ENCODE assay signal across 17 cellular contexts in genomic region chr1:116336250-116336649, GRCh38. TPM values are rescaled to one million over a fixed set of nuclear protein-coding genes. Genes with fewer than 3 reads are reported as not detected.
DNase-seq lines count a peak whose midpoint lies in the region; TF ChIP-seq lines count a peak whose summit lies in the region.
"Had no signal": no experiment of that assay in that cellular context is flagged by ENCODE, and none has a peak within 500 bp of the region (broad histone marks: within the 10 kb centered on the region; RNA-seq: fewer than 3 reads in every experiment).

No MANE protein-coding gene starts in this region.

- no peak overlapping the region for H3K14ac ChIP-seq in trophoblast cell (ENCODE audit: low read length)

- no peaks in the 10 kb centered on the region for H4K20me1 ChIP-seq in hepatocyte (ENCODE audit: insufficient read depth, poor library complexity, severe bottlenecking)
- H4K20me1 ChIP-seq: BLaER1 had no signal

- no peak overlapping the region for H2BK12ac ChIP-seq in trophoblast cell (ENCODE audit: low read length)

- H3K4me1 ChIP-seq in Peyer's patch (peaks cover 0 to 35% (median 4%) of the 10 kb centered on the region in 4 donors), hepatocyte (ENCODE audit: insufficient read depth) (peaks cover 19% of the 10 kb centered on the region), trophoblast cell (ENCODE audit: control insufficient read depth in 1 of 2, insufficient read depth in 2 of 2, low read length in 2 of 2) (peaks cover 0 to 3% of the 10 kb centered on the region in 2 experiments)
- H3K4me1 ChIP-seq: BLaER1, SJCRH30 had no signal

- no peak for DNase-seq in HEK293T (ENCODE audit: extremely low spot score)
- DNase-seq in Peyer's patch, result no peak
- DNase-seq in hepatocyte (ENCODE audit: low spot score), result no peak
- DNase-seq in trophoblast cell, result peak; percentile 40
- DNase-seq in NCI-H128 (lab: John Stamatoyannopoulos, UW; ENCODE audit: unreplicated experiment), result no peak
- DNase-seq in osteocyte (ENCODE audit: extremely low spot score, unreplicated experiment), result no peak
- no peak for DNase-seq in DMS 273 treated with DMSO at 0.1 percent for 48 hours (lab: John Stamatoyannopoulos, UW)
- DNase-seq: CD4-positive, alpha-beta T cell; COR-L47; DND-41; NCI-H1092; NCI-H146; NCI-H2029; NCI-H446; SJCRH30 had no signal

- peaks cover 14% of the 10 kb centered on the region for H3K4me1 Mint-ChIP-seq in osteocyte (ENCODE audit: unreplicated experiment)

- WGBS in hepatocyte (ENCODE audit: low lambda C conversion rate, missing lambda C conversion rate), result 50% methylated on average over 4 of the region's 4 CpGs
- WGBS in trophoblast cell (ENCODE audit: extremely low coverage, insufficient coverage, insufficient read length), result no CpG with 5 or more reads among the region's 4 CpGs

- H3K4me3 ChIP-seq in Peyer's patch, result no peak overlapping the region
- no peak overlapping the region for H3K4me3 ChIP-seq in hepatocyte
- H3K4me3 ChIP-seq in trophoblast cell (ENCODE audit: low read depth, low read length), result no peak overlapping the region
- H3K4me3 ChIP-seq: BLaER1, GM12878, SJCRH30 had no signal

- H3K4ac ChIP-seq in trophoblast cell (ENCODE audit: low read depth, low read length), result no peak overlapping the region

- no peaks in the 10 kb centered on the region for H3K79me1 ChIP-seq in trophoblast cell (ENCODE audit: low read length)

- no peak overlapping the region for H3K18ac ChIP-seq in trophoblast cell (ENCODE audit: low read length)

- TF ChIP-seq CTCF in Peyer's patch (IDR thresholded peaks at IDR 0.05) (peak in 1 of 6 experiments; percentile 13), hepatocyte (IDR thresholded peaks at IDR 0.05; ENCODE audit: poor library complexity) (no peak), osteocyte (IDR thresholded peaks at IDR 0.05) (no peak)

- H3K4me3 Mint-ChIP-seq in osteocyte (ENCODE audit: unreplicated experiment), result no peak overlapping the region
- H3K4me3 Mint-ChIP-seq: CD4-positive, alpha-beta T cell had no signal

- H3K9me2 ChIP-seq in hepatocyte (replicated peaks; ENCODE audit: insufficient read depth), result no peaks in the 10 kb centered on the region

- no peak for TF ChIP-seq POLR2A in Peyer's patch (IDR thresholded peaks at IDR 0.05)

- H4K12ac ChIP-seq in trophoblast cell (ENCODE audit: low read depth, low read length), result no peak overlapping the region

- H3K36me3 ChIP-seq in Peyer's patch (no peaks in the 10 kb centered on the region), hepatocyte (replicated peaks; ENCODE audit: insufficient read depth, low read depth) (no peaks in the 10 kb centered on the region), trophoblast cell (ENCODE audit: control insufficient read depth in 1 of 2, insufficient read depth in 2 of 2, low read length in 2 of 2) (no peaks in the 10 kb centered on the region)
- H3K36me3 ChIP-seq: BLaER1, SJCRH30 had no signal

- H3K9me3 Mint-ChIP-seq in osteocyte (ENCODE audit: unreplicated experiment), result no peaks in the 10 kb centered on the region
- H3K9me3 Mint-ChIP-seq: CD4-positive, alpha-beta T cell had no signal

- no peak overlapping the region for H3K27ac Mint-ChIP-seq in osteocyte (ENCODE audit: unreplicated experiment)
- H3K27ac Mint-ChIP-seq: CD4-positive, alpha-beta T cell had no signal

- no peak overlapping the region for H2AK5ac ChIP-seq in trophoblast cell (ENCODE audit: low read length)

- H2BK120ac ChIP-seq in trophoblast cell (ENCODE audit: insufficient read depth, low read length, poor library complexity), result no peak overlapping the region

- CTCF ChIA-PET in HEK293T (lab: Yijun Ruan, JAX), result no interaction called here

- H3K9me3 ChIP-seq in Peyer's patch, result no peaks in the 10 kb centered on the region
- no peaks in the 10 kb centered on the region for H3K9me3 ChIP-seq in hepatocyte (ENCODE audit: low read depth)
- H3K9me3 ChIP-seq in trophoblast cell (ENCODE audit: insufficient read depth, low read depth, low read length), result no peaks in the 10 kb centered on the region
- H3K9me3 ChIP-seq: BLaER1, SJCRH30 had no signal

- peak overlapping the region in 3 of 4 donors; percentile 63 to 83 (median 76) for H3K27ac ChIP-seq in Peyer's patch
- peak overlapping the region; percentile 69 for H3K27ac ChIP-seq in hepatocyte
- no peak overlapping the region for H3K27ac ChIP-seq in trophoblast cell (ENCODE audit: low read depth, low read length)
- H3K27ac ChIP-seq: BLaER1, SJCRH30 had no signal

- H2AFZ ChIP-seq in hepatocyte (no peak overlapping the region), trophoblast cell (ENCODE audit: insufficient read depth, low read length, poor library complexity) (no peak overlapping the region)

- H3K27me3 Mint-ChIP-seq in osteocyte (ENCODE audit: unreplicated experiment), result peaks cover 16% of the 10 kb centered on the region
- H3K27me3 Mint-ChIP-seq: CD4-positive, alpha-beta T cell had no signal

- H3K79me2 ChIP-seq in hepatocyte (no peaks in the 10 kb centered on the region), trophoblast cell (ENCODE audit: control insufficient read depth, insufficient read depth, low read length, poor library complexity) (no peaks in the 10 kb centered on the region)

- H2BK5ac ChIP-seq in trophoblast cell (ENCODE audit: low read depth, low read length, poor library complexity), result no peak overlapping the region

- H4K91ac ChIP-seq in trophoblast cell (ENCODE audit: low read depth, low read length), result no peak overlapping the region

- H3K4me2 ChIP-seq in hepatocyte (no peak overlapping the region), trophoblast cell (ENCODE audit: low read length) (no peak overlapping the region)
- H3K4me2 ChIP-seq: BLaER1 had no signal

- H3K27me3 ChIP-seq in Peyer's patch (no peaks in the 10 kb centered on the region), hepatocyte (no peaks in the 10 kb centered on the region), trophoblast cell (ENCODE audit: insufficient read depth, low read length) (no peaks in the 10 kb centered on the region)
- H3K27me3 ChIP-seq: BLaER1, SJCRH30 had no signal

- POLR2A ChIA-PET in HEK293T (lab: Yijun Ruan, JAX), result no interaction called here

- no peak overlapping the region for H3K23ac ChIP-seq in trophoblast cell (ENCODE audit: low read length)

- H3K9ac ChIP-seq in trophoblast cell (ENCODE audit: low read length), result no peak overlapping the region
- H3K9ac ChIP-seq: BLaER1 had no signal

- no peaks in the 10 kb centered on the region for H3K36me3 Mint-ChIP-seq in osteocyte (ENCODE audit: unreplicated experiment)

- no peak overlapping the region for H4K8ac ChIP-seq in trophoblast cell (ENCODE audit: low read depth, low read length)

TF ChIP-seq in HEK293T, 16 proteins besides CTCF, POLR2A, EP300 and RAD21:
- TF ChIP-seq HDGF (IDR thresholded peaks at IDR 0.05; ENCODE audit: borderline replicate concordance) (no peak), BHLHE40 (IDR thresholded peaks at IDR 0.05; ENCODE audit: borderline replicate concordance) (no peak), SUZ12 (IDR thresholded peaks at IDR 0.05) (no peak), NFRKB (IDR thresholded peaks at IDR 0.05) (no peak), PKNOX1 (IDR thresholded peaks at IDR 0.05) (peak; percentile 42; the same call in 1 of the 2 replicates), ZNF384 (IDR thresholded peaks at IDR 0.05) (no peak)

RNA-seq across cellular contexts. Expression of gene ATP1A1, which starts 36.8 kb away (rescaled TPM):
- 1,000 to 10,000 TPM in 3 of 4 donors, 100 to 1,000 TPM in 1; 229 to 4,700 (median 2,986) TPM for total RNA-seq in Peyer's patch
- 559 and 564 TPM in 2 replicates for total RNA-seq in hepatocyte
- polyA plus RNA-seq in hepatocyte, result 412 and 415 TPM in 2 replicates
- polyA plus RNA-seq in trophoblast cell (2013), result 247 and 256 TPM in 2 replicates
- total RNA-seq in osteocyte, result 213 TPM in 2 replicates

Comparison
In these comparisons a context has a peak if more than half of its experiments do, and no peak if none do; other contexts are left out.
1. DNase-seq: peak in trophoblast cell (2 of 2); none in HEK293T (single experiment), Peyer's patch (0 of 3), hepatocyte (single experiment), NCI-H128 (single experiment), osteocyte (single experiment) and DMS 273 treated with DMSO at 0.1 percent for 48 hours (single experiment).